In the genomic region with DNA sequence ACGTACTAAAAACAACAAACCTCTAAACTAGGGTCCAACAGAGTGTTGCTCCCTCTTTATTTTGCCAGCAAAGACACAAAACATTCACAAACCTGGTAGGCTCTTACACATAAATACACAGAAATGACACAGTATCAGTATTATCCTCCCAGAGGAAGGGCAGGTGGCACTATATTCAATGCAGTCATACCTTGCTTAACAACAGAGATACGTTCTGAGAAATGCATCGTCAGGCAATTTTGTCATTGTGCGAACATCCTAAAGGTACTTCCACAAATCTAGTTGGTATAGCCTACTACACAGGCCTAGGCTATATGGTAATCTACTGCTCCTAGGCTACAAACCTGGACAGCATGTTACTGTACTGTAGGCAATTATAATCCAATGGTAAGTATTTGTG, we compare ENCODE assay signal across 25 cellular contexts. TPM values are rescaled to one million over a fixed set of nuclear protein-coding genes. Genes with fewer than 3 reads are reported as not detected.
DNase-seq lines count a peak whose midpoint lies in the region; ATAC-seq and TF ChIP-seq lines count a peak whose summit lies in the region.
"Had no signal": no experiment of that assay in that cellular context is flagged by ENCODE, and none has a peak within 500 bp of the region (broad histone marks: within the 10 kb centered on the region; RNA-seq: fewer than 3 reads in every experiment).

No MANE protein-coding gene starts in this region.

- H3K36me3 Mint-ChIP-seq in activated naive CD4-positive, alpha-beta T cell treated with anti-CD3 and anti-CD28 coated beads, Interleukin-2, amount 10 ng/mL, durations not matched to agents 7 days and 5 days: peaks cover 24% of the 10 kb centered on the region
- peaks cover 31% of the 10 kb centered on the region for H3K36me3 Mint-ChIP-seq in activated naive CD8-positive, alpha-beta T cell treated with anti-CD3 and anti-CD28 coated beads for 36 hours
- no peaks in the 10 kb centered on the region for H3K36me3 Mint-ChIP-seq in natural killer cell

- intact Hi-C loops in natural killer cell (cut with micrococcal nuclease): loop anchor here (10.0 kb wide), 1 partner anchor 1603 kb away; a partner anchor contains a TSS
- intact Hi-C loops in mammary epithelial cell (cut with micrococcal nuclease): no loop called here

- no peaks in the 10 kb centered on the region for H3K27me3 ChIP-seq in effector memory CD4-positive, alpha-beta T cell (replicated peaks; ENCODE audit: control insufficient read depth, insufficient read depth, low read length, poor library complexity, severe bottlenecking)
- H3K27me3 ChIP-seq in mammary epithelial cell (ENCODE audit: insufficient read depth, low read length): no peaks in the 10 kb centered on the region
- H3K27me3 ChIP-seq: transverse colon had no signal

- peak overlapping the region; percentile 85 for H3K27ac Mint-ChIP-seq in activated naive CD4-positive, alpha-beta T cell treated with anti-CD3 and anti-CD28 coated beads, Interleukin-2, amount 10 ng/mL, durations not matched to agents 7 days and 5 days
- peak overlapping the region; percentile 61 for H3K27ac Mint-ChIP-seq in activated naive CD8-positive, alpha-beta T cell treated with anti-CD3 and anti-CD28 coated beads for 36 hours
- H3K27ac Mint-ChIP-seq in natural killer cell: peak overlapping the region; percentile 94 to 95
- H3K27ac Mint-ChIP-seq: brain had no signal

- CTCF ChIA-PET in activated naive CD4-positive, alpha-beta T cell treated with anti-CD3 and anti-CD28 coated beads, Interleukin-2, amount 10 ng/mL, durations not matched to agents 7 days and 5 days (lab: Charles Lee): no interaction called here
- CTCF ChIA-PET in mammary epithelial cell (lab: Charles Lee; ENCODE audit: low non-redundant PET): no interaction called here

- H3K9me3 Mint-ChIP-seq in activated naive CD4-positive, alpha-beta T cell treated with anti-CD3 and anti-CD28 coated beads, Interleukin-2, amount 10 ng/mL, durations not matched to agents 7 days and 5 days: no peaks in the 10 kb centered on the region
- no peaks in the 10 kb centered on the region for H3K9me3 Mint-ChIP-seq in activated naive CD8-positive, alpha-beta T cell treated with anti-CD3 and anti-CD28 coated beads for 36 hours
- H3K9me3 Mint-ChIP-seq in natural killer cell: no peaks in the 10 kb centered on the region

- TF ChIP-seq CTCF in natural killer cell (IDR thresholded peaks at IDR 0.05) (no peak), mammary epithelial cell (conservative IDR thresholded peaks at IDR 0.05 in 1 of 2, IDR thresholded peaks at IDR 0.05 in 1 of 2; ENCODE audit: extremely low read depth in 1 of 2, insufficient read depth in 1 of 2, low read depth in 1 of 2, low read length in 2 of 2) (no peak)

- peak overlapping the region; percentile 1 for H3K4me3 Mint-ChIP-seq in activated naive CD4-positive, alpha-beta T cell treated with anti-CD3 and anti-CD28 coated beads, Interleukin-2, amount 10 ng/mL, durations not matched to agents 7 days and 5 days
- H3K4me3 Mint-ChIP-seq in activated naive CD8-positive, alpha-beta T cell treated with anti-CD3 and anti-CD28 coated beads for 36 hours: no peak overlapping the region
- H3K4me3 Mint-ChIP-seq in natural killer cell: peak overlapping the region; percentile 86
- H3K4me3 Mint-ChIP-seq: brain had no signal

- H3K9me3 ChIP-seq in effector memory CD4-positive, alpha-beta T cell (ENCODE audit: control insufficient read depth, low read length): no peaks in the 10 kb centered on the region
- no peaks in the 10 kb centered on the region for H3K9me3 ChIP-seq in mammary epithelial cell (replicated peaks; ENCODE audit: insufficient read depth, low read length)
- H3K9me3 ChIP-seq: psoas muscle, transverse colon had no signal

- DNase-seq in activated naive CD4-positive, alpha-beta T cell treated with anti-CD3 and anti-CD28 coated beads, Interleukin-2, amount 10 ng/mL, durations not matched to agents 7 days and 5 days: no peak
- no peak for DNase-seq in activated naive CD4-positive, alpha-beta T cell treated with Interleukin-2 at 50 U/mL for 16 hours
- peak; percentile 42 for DNase-seq in RPMI8226
- no peak for DNase-seq in activated naive CD8-positive, alpha-beta T cell treated with anti-CD3 and anti-CD28 coated beads for 36 hours
- no peak for DNase-seq in natural killer cell
- no peak for DNase-seq in effector memory CD4-positive, alpha-beta T cell
- DNase-seq in mammary epithelial cell: no peak
- DNase-seq: activated CD8-positive, alpha-beta memory T cell treated with anti-CD3 and anti-CD28 coated beads for 24 hours; activated gamma-delta T cell treated with Interleukin-2 at 50 U/mL for 16 hours; DMS53; GOT3; head of caudate nucleus; KG1; midbrain; MV-4-11; NCI-H1694 treated with DMSO at 0.1 percent for 48 hours; NCI-H774; OCI-M1; psoas muscle; SHP77 treated with DMSO at 0.1 percent for 48 hours; small intestine; stimulated activated naive CD4-positive, alpha-beta T cell treated with Interleukin-2 at 50 U/mL for 16 hours; transverse colon had no signal

- H3K4me1 Mint-ChIP-seq in activated naive CD4-positive, alpha-beta T cell treated with anti-CD3 and anti-CD28 coated beads, Interleukin-2, amount 10 ng/mL, durations not matched to agents 7 days and 5 days: peaks cover 75% of the 10 kb centered on the region
- peaks cover 61% of the 10 kb centered on the region for H3K4me1 Mint-ChIP-seq in activated naive CD8-positive, alpha-beta T cell treated with anti-CD3 and anti-CD28 coated beads for 36 hours
- peaks cover 60 to 68% of the 10 kb centered on the region in 2 donors for H3K4me1 Mint-ChIP-seq in natural killer cell

- H3K4me1 ChIP-seq in effector memory CD4-positive, alpha-beta T cell (ENCODE audit: control insufficient read depth, insufficient read depth, low read length, poor library complexity, severe bottlenecking): peaks cover 12% of the 10 kb centered on the region
- no peaks in the 10 kb centered on the region for H3K4me1 ChIP-seq in mammary epithelial cell (ENCODE audit: insufficient read depth, low read length)

- no peak overlapping the region for H3K27ac ChIP-seq in effector memory CD4-positive, alpha-beta T cell (ENCODE audit: insufficient read depth, low read length, poor library complexity, severe bottlenecking)
- no peak overlapping the region for H3K27ac ChIP-seq in mammary epithelial cell (ENCODE audit: insufficient read depth, low read depth, low read length)
- H3K27ac ChIP-seq: psoas muscle, transverse colon had no signal

- H3K9ac ChIP-seq in mammary epithelial cell (ENCODE audit: insufficient read depth, low read length): no peak overlapping the region

- no peak overlapping the region for H3K4me2 ChIP-seq in mammary epithelial cell (ENCODE audit: insufficient read depth, low read depth, low read length)

- peaks cover 86% of the 10 kb centered on the region for H3K79me2 ChIP-seq in mammary epithelial cell (ENCODE audit: insufficient read depth, low read length)

- dilution Hi-C loops in mammary epithelial cell (cut with HindIII; ENCODE audit: low sequenced_read_pairs): no loop called here

- in situ Hi-C loops in mammary epithelial cell (cut with MboI; ENCODE audit: low sequenced_read_pairs in 2 of 2): no loop called here

- H3K36me3 ChIP-seq in effector memory CD4-positive, alpha-beta T cell (ENCODE audit: control insufficient read depth, insufficient read depth, low read length): no peaks in the 10 kb centered on the region
- peaks cover 2% of the 10 kb centered on the region for H3K36me3 ChIP-seq in mammary epithelial cell (ENCODE audit: insufficient read depth, low read length)
- H3K36me3 ChIP-seq: transverse colon had no signal

- no peaks in the 10 kb centered on the region for H3K27me3 Mint-ChIP-seq in activated naive CD4-positive, alpha-beta T cell treated with anti-CD3 and anti-CD28 coated beads, Interleukin-2, amount 10 ng/mL, durations not matched to agents 7 days and 5 days
- no peaks in the 10 kb centered on the region for H3K27me3 Mint-ChIP-seq in activated naive CD8-positive, alpha-beta T cell treated with anti-CD3 and anti-CD28 coated beads for 36 hours
- no peaks in the 10 kb centered on the region for H3K27me3 Mint-ChIP-seq in natural killer cell (ENCODE audit: low read depth in 2 of 2)
- H3K27me3 Mint-ChIP-seq: brain had no signal

- H4K20me1 ChIP-seq in mammary epithelial cell (ENCODE audit: insufficient read depth, low read length): no peaks in the 10 kb centered on the region

- ATAC-seq in natural killer cell: no peak
- no peak for ATAC-seq in HG02981 (IDR thresholded peaks at IDR 0.05; ENCODE audit: unreplicated experiment)
- ATAC-seq: psoas muscle had no signal

- H3K4me3 ChIP-seq in effector memory CD4-positive, alpha-beta T cell (ENCODE audit: insufficient read depth, low read depth, low read length, poor library complexity, severe bottlenecking): no peak overlapping the region
- no peak overlapping the region for H3K4me3 ChIP-seq in mammary epithelial cell (replicated peaks in 1 of 3; ENCODE audit: insufficient read depth in 1 of 3, low read depth in 2 of 3, low read length in 3 of 3)
- H3K4me3 ChIP-seq: psoas muscle, transverse colon had no signal

- no peak overlapping the region for H2AFZ ChIP-seq in mammary epithelial cell (ENCODE audit: low read depth, low read length)

- no TSS peak for BruUV-seq in mammary epithelial cell (replicated peaks; lab: Mats Ljungman, UMichigan)

- 90% methylated on average over 4 of the region's 4 CpGs for WGBS in mammary epithelial cell (ENCODE audit: low coverage, missing lambda C conversion rate)

RNA-seq across cellular contexts. Expression of a gene that starts 9.6 kb away (rescaled TPM):
- total RNA-seq in activated naive CD8-positive, alpha-beta T cell treated with anti-CD3 and anti-CD28 coated beads for 36 hours: 10 to 100 TPM; 26.8 to 28.2 TPM
- total RNA-seq in natural killer cell (10 to 100 TPM; 27.4 to 36.9 (median 29.9) TPM), mammary epithelial cell (10 to 100 TPM in 1 of 2 donors, 1 to 10 TPM in 1; 5.0 to 16.1 TPM)
- 14.6 TPM for polyA plus RNA-seq in mammary epithelial cell
- polyA minus RNA-seq in mammary epithelial cell: 22.4 TPM
